ENCODE assay signal across 14 cellular contexts in genomic region chr18:28357785-28358401, GRCh38.
DNase-seq lines count a peak whose midpoint lies in the region; ATAC-seq, FAIRE-seq and TF ChIP-seq lines count a peak whose summit lies in the region.
"Had no signal": no experiment of that assay in that cellular context is flagged by ENCODE, and none has a peak within 500 bp of the region (broad histone marks: within the 10 kb centered on the region; RNA-seq: fewer than 3 reads in every experiment).

No MANE protein-coding gene starts in this region.

- CTCF ChIA-PET in CD4-positive, alpha-beta memory T cell (lab: Charles Lee; ENCODE audit: partially characterized antibody): no interaction called here

- no peak overlapping the region for H2AFZ ChIP-seq in keratinocyte (ENCODE audit: control insufficient read depth, low read length)

- no peaks in the 10 kb centered on the region for H3K4me1 Mint-ChIP-seq in CD4-positive, alpha-beta memory T cell
- H3K4me1 Mint-ChIP-seq: activated naive CD4-positive, alpha-beta T cell treated with anti-CD3 and anti-CD28 coated beads, Interleukin-2, amount 50 U/mL, for 24 hours; nephron had no signal

- H3K36me3 Mint-ChIP-seq in CD4-positive, alpha-beta memory T cell: no peaks in the 10 kb centered on the region
- H3K36me3 Mint-ChIP-seq: activated naive CD4-positive, alpha-beta T cell treated with anti-CD3 and anti-CD28 coated beads, Interleukin-2, amount 50 U/mL, for 24 hours had no signal

- H3K79me2 ChIP-seq in keratinocyte (ENCODE audit: control insufficient read depth, insufficient read depth, low read length): no peaks in the 10 kb centered on the region

- H3K27me3 ChIP-seq in WERI-Rb-1 (ENCODE audit: insufficient read depth, low read depth, severe bottlenecking) (no peaks in the 10 kb centered on the region), keratinocyte (ENCODE audit: control insufficient read depth, extremely low read depth, insufficient read depth, low read length) (no peaks in the 10 kb centered on the region), lower lobe of right lung (ENCODE audit: low read depth) (no peaks in the 10 kb centered on the region)
- no peaks in the 10 kb centered on the region for H3K27me3 ChIP-seq in CD4-positive, alpha-beta memory T cell (ENCODE audit: insufficient read depth, low read length)
- H3K27me3 ChIP-seq: SJSA1 had no signal

- TF ChIP-seq CTCF in WERI-Rb-1 (IDR thresholded peaks at IDR 0.05; ENCODE audit: low read depth, low read length) (peak; percentile 59), keratinocyte (optimal IDR thresholded peaks at IDR 0.05 in 1 of 3, IDR thresholded peaks at IDR 0.05 in 1 of 3, conservative IDR thresholded peaks at IDR 0.05 in 1 of 3; ENCODE audit: extremely low read depth in 1 of 3, insufficient read depth in 2 of 3, low read length in 3 of 3) (peak; percentile 25 to 34 (median 26)), lower lobe of right lung (IDR thresholded peaks at IDR 0.05) (no peak)

- dilution Hi-C loops in keratinocyte (cut with MboI; ENCODE audit: extremely low pct_ligation_motif_present, low sequenced_read_pairs): no loop called here

- no peak overlapping the region for H3K27ac Mint-ChIP-seq in CD4-positive, alpha-beta memory T cell
- H3K27ac Mint-ChIP-seq: activated naive CD4-positive, alpha-beta T cell treated with anti-CD3 and anti-CD28 coated beads, Interleukin-2, amount 50 U/mL, for 24 hours; nephron had no signal

- intact Hi-C loops in lower lobe of right lung (cut with DNase I): no loop called here
- intact Hi-C loops in Right ventricle myocardium inferior (cut with DNase I): no loop called here
- intact Hi-C loops in CD4-positive, alpha-beta memory T cell (cut with micrococcal nuclease): no loop called here

- H3K27ac ChIP-seq in WERI-Rb-1 (no peak overlapping the region), keratinocyte (ENCODE audit: control insufficient read depth, insufficient read depth, low read length) (no peak overlapping the region), lower lobe of right lung (no peak overlapping the region)
- H3K27ac ChIP-seq in CD4-positive, alpha-beta memory T cell (ENCODE audit: low read depth, low read length): no peak overlapping the region
- H3K27ac ChIP-seq: SJSA1 had no signal

- H3K9me1 ChIP-seq in keratinocyte (ENCODE audit: control insufficient read depth, extremely low read depth, insufficient read depth, low read length): no peaks in the 10 kb centered on the region

- H3K4me3 ChIP-seq in WERI-Rb-1 (ENCODE audit: low read depth, low read length) (no peak overlapping the region), keratinocyte (ENCODE audit: control insufficient read depth in 2 of 3, extremely low read depth in 1 of 3, insufficient read depth in 2 of 3, low read depth in 1 of 3, low read length in 3 of 3) (no peak overlapping the region), lower lobe of right lung (no peak overlapping the region)
- no peak overlapping the region for H3K4me3 ChIP-seq in CD4-positive, alpha-beta memory T cell (ENCODE audit: low read length in 2 of 2)
- H3K4me3 ChIP-seq: SJSA1 had no signal

- H3K9ac ChIP-seq in keratinocyte (ENCODE audit: control insufficient read depth, extremely low read depth, insufficient read depth, low read length): no peak overlapping the region

- peaks cover 0 to 17% (median 12%) of the 10 kb centered on the region in 8 donors for H3K9me3 Mint-ChIP-seq in CD4-positive, alpha-beta memory T cell

- H4K20me1 ChIP-seq in keratinocyte (ENCODE audit: control insufficient read depth, extremely low read depth, insufficient read depth, low read length): no peaks in the 10 kb centered on the region

- DNase-seq in EH (ENCODE audit: low read depth) (peak; percentile 0), HuH-7 (ENCODE audit: low spot score) (peak; percentile 26), WERI-Rb-1 (peak; percentile 13), keratinocyte (ENCODE audit: low read depth, low spot score) (no peak), lower lobe of right lung (no peak), Right ventricle myocardium inferior (ENCODE audit: missing footprints) (no peak)
- DNase-seq in CD4-positive, alpha-beta memory T cell: no peak
- DNase-seq: activated CD4-positive, alpha-beta T cell treated with anti-CD3 and anti-CD28 coated beads, Interleukin-2, amount 50 U/mL, for 48 hours; Calu3; NCI-H2081 treated with DMSO at 0.1 percent for 48 hours had no signal

- POLR2A ChIA-PET in CD4-positive, alpha-beta memory T cell (lab: Charles Lee; ENCODE audit: partially characterized antibody): no interaction called here

- H3K9me3 ChIP-seq in WERI-Rb-1 (ENCODE audit: severe bottlenecking) (no peaks in the 10 kb centered on the region), keratinocyte (ENCODE audit: control insufficient read depth, low read depth, low read length) (no peaks in the 10 kb centered on the region), lower lobe of right lung (no peaks in the 10 kb centered on the region)
- no peaks in the 10 kb centered on the region for H3K9me3 ChIP-seq in CD4-positive, alpha-beta memory T cell (ENCODE audit: control insufficient read depth in 1 of 2, low read length in 2 of 2)
- H3K9me3 ChIP-seq: SJSA1 had no signal

- no peak for FAIRE-seq in keratinocyte (lab: Jason Lieb, UNC)

- no peaks in the 10 kb centered on the region for H3K36me3 ChIP-seq in WERI-Rb-1
- no peaks in the 10 kb centered on the region for H3K36me3 ChIP-seq in keratinocyte (ENCODE audit: control insufficient read depth in 2 of 2, extremely low read depth in 1 of 2, insufficient read depth in 2 of 2, low read length in 2 of 2)
- no peaks in the 10 kb centered on the region for H3K36me3 ChIP-seq in lower lobe of right lung
- no peaks in the 10 kb centered on the region for H3K36me3 ChIP-seq in CD4-positive, alpha-beta memory T cell (ENCODE audit: insufficient read depth, low read length)
- H3K36me3 ChIP-seq: SJSA1 had no signal

- no peak overlapping the region for H3K4me3 Mint-ChIP-seq in CD4-positive, alpha-beta memory T cell
- H3K4me3 Mint-ChIP-seq: activated naive CD4-positive, alpha-beta T cell treated with anti-CD3 and anti-CD28 coated beads, Interleukin-2, amount 50 U/mL, for 24 hours; nephron had no signal

- H3K4me1 ChIP-seq in keratinocyte (ENCODE audit: control insufficient read depth, extremely low read depth, insufficient read depth, low read length) (no peaks in the 10 kb centered on the region), lower lobe of right lung (no peaks in the 10 kb centered on the region)
- no peaks in the 10 kb centered on the region for H3K4me1 ChIP-seq in CD4-positive, alpha-beta memory T cell (ENCODE audit: insufficient read depth, low read length)
- H3K4me1 ChIP-seq: SJSA1 had no signal

- ATAC-seq in HG03520 (IDR thresholded peaks at IDR 0.05; ENCODE audit: unreplicated experiment) (no peak), lower lobe of right lung (no peak), Right ventricle myocardium inferior (no peak)

- no peak overlapping the region for H3K4me2 ChIP-seq in keratinocyte (ENCODE audit: control insufficient read depth, extremely low read depth, insufficient read depth, low read depth, low read length)

- no peaks in the 10 kb centered on the region for H3K27me3 Mint-ChIP-seq in CD4-positive, alpha-beta memory T cell
- H3K27me3 Mint-ChIP-seq: activated naive CD4-positive, alpha-beta T cell treated with anti-CD3 and anti-CD28 coated beads, Interleukin-2, amount 50 U/mL, for 24 hours had no signal

Comparison
In these comparisons a context has a peak if more than half of its experiments do, and no peak if none do; other contexts are left out.
1. DNase-seq: peak in EH (single experiment), HuH-7 (single experiment) and WERI-Rb-1 (single experiment); none in keratinocyte (single experiment), lower lobe of right lung (single experiment), Right ventricle myocardium inferior (single experiment) and CD4-positive, alpha-beta memory T cell (0 of 5).